2 cellular contexts compared by ENCODE assay signal in genomic region chr10:113024930-113025329, GRCh38.
TF ChIP-seq lines count a peak whose summit lies in the region.

No MANE protein-coding gene starts in this region.

TF ChIP-seq in HEK293, 187 proteins besides CTCF, POLR2A, EP300 and RAD21 (continued from another document):
- TF ChIP-seq PATZ1 (tag by site-specific recombination; IDR thresholded peaks at IDR 0.05) = no peak
- TF ChIP-seq ZNF362 (tag by site-specific recombination; IDR thresholded peaks at IDR 0.05) = 0 out of 2 replicates have a peak, but pooled peaks have one; percentile 20

TF ChIP-seq in K562, 482 proteins besides CTCF, POLR2A, EP300 and RAD21 (continued from another document):
- TF ChIP-seq HMG20A (CRISPR knock-in tag; conservative IDR thresholded peaks at IDR 0.05) = no peak
- no peak for TF ChIP-seq HES1 (IDR thresholded peaks at IDR 0.05; ENCODE audit: low read depth)
- TF ChIP-seq RBM25 (IDR thresholded peaks at IDR 0.05; ENCODE audit: low read depth, low read length, severe bottlenecking) = peak; percentile 4
- no peak for TF ChIP-seq FOSL1 (tag; conservative IDR thresholded peaks at IDR 0.05)
- TF ChIP-seq MCM7 (IDR thresholded peaks at IDR 0.05) = no peak
- TF ChIP-seq HIVEP1 (CRISPR knock-in tag; IDR thresholded peaks at IDR 0.05) = no peak
- no peak for TF ChIP-seq CHAMP1 (IDR thresholded peaks at IDR 0.05)
- TF ChIP-seq ZNF121 (CRISPR knock-in tag; conservative IDR thresholded peaks at IDR 0.05) = 0 out of 2 replicates have a peak, but pooled peaks have one; percentile 34
- no peak for TF ChIP-seq TRIM28 (IDR thresholded peaks at IDR 0.05)
